In genomic region chr2:232662486-232663260, GRCh38 we compare ENCODE assay signal across 26 cellular contexts. TPM values are rescaled to one million over a fixed set of nuclear protein-coding genes. Genes with fewer than 3 reads are reported as not detected.
"Had no signal": no experiment of that assay in that cellular context is flagged by ENCODE, and none has a peak within 500 bp of the region (broad histone marks: within the 10 kb centered on the region; RNA-seq: fewer than 3 reads in every experiment).

No MANE protein-coding gene starts in this region.

- ATAC-seq: K562 had no signal

- H3K4me3 ChIP-seq: K562, Peyer's patch, SJSA1, SK-N-MC had no signal

- H3K4me2 ChIP-seq: KMS-11 had no signal

- H3K27me3 ChIP-seq: Peyer's patch, SJSA1 had no signal

- H3K4me1 ChIP-seq: Peyer's patch had no signal

- H3K9me3 Mint-ChIP-seq: IgD-negative memory B cell had no signal

- H3K4me3 Mint-ChIP-seq: IgD-negative memory B cell had no signal

- H3K9ac ChIP-seq: KMS-11 had no signal

- H3K9me3 ChIP-seq: Peyer's patch, SJSA1 had no signal

- H3K36me3 ChIP-seq: Peyer's patch, SJSA1 had no signal

- DNase-seq: Kasumi-1, MV-4-11, NCI-H1048, NCI-H1105, NCI-H1417, NCI-H1436 treated with DMSO at 0.1 percent for 48 hours, NCI-H1694, NCI-H187 treated with DMSO at 0.1 percent for 48 hours, NCI-H2029 treated with DMSO at 0.1 percent for 48 hours, NCI-H2107, NCI-H2227 treated with DMSO at 0.1 percent for 48 hours, NCI-H446, NCI-H510A, NCI-H524 treated with DMSO at 0.1 percent for 48 hours, NCI-H69, NCI-H774, Peyer's patch, Right ventricle myocardium superior, SIG-M5 had no signal

- H3K4me1 Mint-ChIP-seq: IgD-negative memory B cell had no signal

- H3K27ac ChIP-seq: KMS-11, Peyer's patch, SJSA1, SK-N-MC had no signal

RNA-seq across cellular contexts. Expression of gene EFHD1, which starts 29.3 kb away (rescaled TPM):
- total RNA-seq: HT1080 had no signal
- polyA plus RNA-seq: HepG2 had no signal
